1 cellular context compared by ENCODE assay signal in genomic region chr20:49899551-49900383, GRCh38.
TF ChIP-seq lines count a peak whose summit lies in the region.

No MANE protein-coding gene starts in this region.

TF ChIP-seq in HepG2, 621 proteins besides CTCF, POLR2A, EP300 and RAD21 (continued from another document):
- TF ChIP-seq, protein P1, sequence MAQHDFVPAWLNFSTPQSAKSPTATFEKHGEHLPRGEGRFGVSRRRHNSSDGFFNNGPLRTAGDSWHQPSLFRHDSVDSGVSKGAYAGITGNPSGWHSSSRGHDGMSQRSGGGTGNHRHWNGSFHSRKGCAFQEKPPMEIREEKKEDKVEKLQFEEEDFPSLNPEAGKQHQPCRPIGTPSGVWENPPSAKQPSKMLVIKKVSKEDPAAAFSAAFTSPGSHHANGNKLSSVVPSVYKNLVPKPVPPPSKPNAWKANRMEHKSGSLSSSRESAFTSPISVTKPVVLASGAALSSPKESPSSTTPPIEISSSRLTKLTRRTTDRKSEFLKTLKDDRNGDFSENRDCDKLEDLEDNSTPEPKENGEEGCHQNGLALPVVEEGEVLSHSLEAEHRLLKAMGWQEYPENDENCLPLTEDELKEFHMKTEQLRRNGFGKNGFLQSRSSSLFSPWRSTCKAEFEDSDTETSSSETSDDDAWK (CRISPR knock-in tag; IDR thresholded peaks at IDR 0.05), result no peak
- no peak for TF ChIP-seq NFKBIZ (CRISPR knock-in tag; IDR thresholded peaks at IDR 0.05)
- TF ChIP-seq SRSF9 (IDR thresholded peaks at IDR 0.05; ENCODE audit: borderline replicate concordance, insufficient read depth, low read depth, low read length, poor library complexity, severe bottlenecking), result no peak
- no peak for TF ChIP-seq KMT2A (CRISPR knock-in tag; IDR thresholded peaks at IDR 0.05)
- TF ChIP-seq MEIS1 (CRISPR knock-in tag; IDR thresholded peaks at IDR 0.05; ENCODE audit: borderline replicate concordance), result no peak
- TF ChIP-seq PAXIP1 (CRISPR knock-in tag; conservative IDR thresholded peaks at IDR 0.05), result peak; percentile 59
- peak; percentile 26; the same call in 1 of the 2 replicates for TF ChIP-seq SAP130 (CRISPR knock-in tag; IDR thresholded peaks at IDR 0.05; ENCODE audit: low read depth)
- TF ChIP-seq CHD4 (IDR thresholded peaks at IDR 0.05; ENCODE audit: borderline replicate concordance, low read length), result no peak
- no peak for TF ChIP-seq ZNF749 (CRISPR knock-in tag; IDR thresholded peaks at IDR 0.05; ENCODE audit: borderline replicate concordance)
- TF ChIP-seq ZNF205 (CRISPR knock-in tag; IDR thresholded peaks at IDR 0.05), result no peak
- TF ChIP-seq MAFG (CRISPR knock-in tag; IDR thresholded peaks at IDR 0.05), result no peak
- TF ChIP-seq ZNF576 (CRISPR knock-in tag; IDR thresholded peaks at IDR 0.05), result no peak
- no peak for TF ChIP-seq SETDB1 (CRISPR knock-in tag; IDR thresholded peaks at IDR 0.05; ENCODE audit: borderline replicate concordance)
- no peak for TF ChIP-seq ZNF75D (CRISPR knock-in tag; IDR thresholded peaks at IDR 0.05; ENCODE audit: borderline replicate concordance)
- TF ChIP-seq HNRNPUL1 (IDR thresholded peaks at IDR 0.05; ENCODE audit: low read depth, low read length), result no peak
- no peak for TF ChIP-seq NR2C2 (CRISPR knock-in tag; IDR thresholded peaks at IDR 0.05; ENCODE audit: borderline replicate concordance)
- no peak for TF ChIP-seq TERF1 (CRISPR knock-in tag; IDR thresholded peaks at IDR 0.05)
- TF ChIP-seq MIER2 (CRISPR knock-in tag; IDR thresholded peaks at IDR 0.05), result no peak
- no peak for TF ChIP-seq GTF2F1 (IDR thresholded peaks at IDR 0.05; ENCODE audit: low read length)
- no peak for TF ChIP-seq ZNF720 (CRISPR knock-in tag; IDR thresholded peaks at IDR 0.05)
- no peak for TF ChIP-seq HNRNPK (IDR thresholded peaks at IDR 0.05; ENCODE audit: low read depth, low read length, poor library complexity, severe bottlenecking)
- no peak for TF ChIP-seq KLF6 (CRISPR knock-in tag; IDR thresholded peaks at IDR 0.05)
- TF ChIP-seq, protein P2, sequence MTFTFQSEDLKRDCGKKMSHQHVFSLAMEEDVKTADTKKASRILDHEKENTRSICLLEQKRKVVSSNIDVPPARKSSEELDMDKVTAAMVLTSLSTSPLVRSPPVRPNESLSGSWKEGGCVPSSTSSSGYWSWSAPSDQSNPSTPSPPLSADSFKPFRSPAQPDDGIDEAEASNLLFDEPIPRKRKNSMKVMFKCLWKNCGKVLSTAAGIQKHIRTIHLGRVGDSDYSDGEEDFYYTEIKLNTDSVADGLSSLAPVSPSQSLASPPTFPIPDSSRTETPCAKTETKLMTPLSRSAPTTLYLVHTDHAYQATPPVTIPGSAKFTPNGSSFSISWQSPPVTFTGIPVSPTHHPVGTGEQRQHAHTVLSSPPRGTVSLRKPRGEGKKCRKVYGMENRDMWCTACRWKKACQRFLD (CRISPR knock-in tag; IDR thresholded peaks at IDR 0.05; ENCODE audit: borderline replicate concordance), result no peak
- TF ChIP-seq ZNF816 (CRISPR knock-in tag; IDR thresholded peaks at IDR 0.05; ENCODE audit: borderline replicate concordance), result peak; percentile 78
- no peak for TF ChIP-seq PITX1 (CRISPR knock-in tag; IDR thresholded peaks at IDR 0.05)
- TF ChIP-seq, protein P3, sequence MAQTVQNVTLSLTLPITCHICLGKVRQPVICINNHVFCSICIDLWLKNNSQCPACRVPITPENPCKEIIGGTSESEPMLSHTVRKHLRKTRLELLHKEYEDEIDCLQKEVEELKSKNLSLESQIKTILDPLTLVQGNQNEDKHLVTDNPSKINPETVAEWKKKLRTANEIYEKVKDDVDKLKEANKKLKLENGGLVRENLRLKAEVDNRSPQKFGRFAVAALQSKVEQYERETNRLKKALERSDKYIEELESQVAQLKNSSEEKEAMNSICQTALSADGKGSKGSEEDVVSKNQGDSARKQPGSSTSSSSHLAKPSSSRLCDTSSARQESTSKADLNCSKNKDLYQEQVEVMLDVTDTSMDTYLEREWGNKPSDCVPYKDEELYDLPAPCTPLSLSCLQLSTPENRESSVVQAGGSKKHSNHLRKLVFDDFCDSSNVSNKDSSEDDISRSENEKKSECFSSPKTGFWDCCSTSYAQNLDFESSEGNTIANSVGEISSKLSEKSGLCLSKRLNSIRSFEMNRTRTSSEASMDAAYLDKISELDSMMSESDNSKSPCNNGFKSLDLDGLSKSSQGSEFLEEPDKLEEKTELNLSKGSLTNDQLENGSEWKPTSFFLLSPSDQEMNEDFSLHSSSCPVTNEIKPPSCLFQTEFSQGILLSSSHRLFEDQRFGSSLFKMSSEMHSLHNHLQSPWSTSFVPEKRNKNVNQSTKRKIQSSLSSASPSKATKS (CRISPR knock-in tag; IDR thresholded peaks at IDR 0.05), result 0 out of 2 replicates have a peak, but pooled peaks have one; percentile 25
- TF ChIP-seq ZBTB2 (CRISPR knock-in tag; IDR thresholded peaks at IDR 0.05; ENCODE audit: low read depth), result no peak
- no peak for TF ChIP-seq IRF2 (CRISPR knock-in tag; IDR thresholded peaks at IDR 0.05)
- TF ChIP-seq SIN3A (IDR thresholded peaks at IDR 0.05; ENCODE audit: borderline replicate concordance, low read depth, low read length), result no peak
- 0 out of 2 replicates have a peak, but pooled peaks have one; percentile 24 for TF ChIP-seq ZBTB7B (CRISPR knock-in tag; IDR thresholded peaks at IDR 0.05)
- TF ChIP-seq ELF4 (CRISPR knock-in tag; IDR thresholded peaks at IDR 0.05; ENCODE audit: borderline replicate concordance), result no peak
- TF ChIP-seq THAP7 (CRISPR knock-in tag; IDR thresholded peaks at IDR 0.05), result no peak
- no peak for TF ChIP-seq BHLHE40 (IDR thresholded peaks at IDR 0.05; ENCODE audit: low read length)
- TF ChIP-seq ZNF207 (IDR thresholded peaks at IDR 0.05; ENCODE audit: borderline replicate concordance), result no peak
- no peak for TF ChIP-seq ZSCAN20 (CRISPR knock-in tag; IDR thresholded peaks at IDR 0.05; ENCODE audit: borderline replicate concordance)
- TF ChIP-seq ZNF451 (CRISPR knock-in tag; IDR thresholded peaks at IDR 0.05), result no peak
- TF ChIP-seq BCL6 (CRISPR knock-in tag; IDR thresholded peaks at IDR 0.05), result no peak
- no peak for TF ChIP-seq SMARCC2 (IDR thresholded peaks at IDR 0.05)
- no peak for TF ChIP-seq SYNCRIP (IDR thresholded peaks at IDR 0.05; ENCODE audit: insufficient read depth, low read depth, low read length)
